ENCODE assay signal across 1 cellular context in genomic region chr4:152976466-152976761, GRCh38.
TF ChIP-seq lines count a peak whose summit lies in the region.

No MANE protein-coding gene starts in this region.

TF ChIP-seq in GM23338, 12 proteins besides CTCF, POLR2A, EP300 and RAD21 (continued from another document):
- TF ChIP-seq, protein P1, sequence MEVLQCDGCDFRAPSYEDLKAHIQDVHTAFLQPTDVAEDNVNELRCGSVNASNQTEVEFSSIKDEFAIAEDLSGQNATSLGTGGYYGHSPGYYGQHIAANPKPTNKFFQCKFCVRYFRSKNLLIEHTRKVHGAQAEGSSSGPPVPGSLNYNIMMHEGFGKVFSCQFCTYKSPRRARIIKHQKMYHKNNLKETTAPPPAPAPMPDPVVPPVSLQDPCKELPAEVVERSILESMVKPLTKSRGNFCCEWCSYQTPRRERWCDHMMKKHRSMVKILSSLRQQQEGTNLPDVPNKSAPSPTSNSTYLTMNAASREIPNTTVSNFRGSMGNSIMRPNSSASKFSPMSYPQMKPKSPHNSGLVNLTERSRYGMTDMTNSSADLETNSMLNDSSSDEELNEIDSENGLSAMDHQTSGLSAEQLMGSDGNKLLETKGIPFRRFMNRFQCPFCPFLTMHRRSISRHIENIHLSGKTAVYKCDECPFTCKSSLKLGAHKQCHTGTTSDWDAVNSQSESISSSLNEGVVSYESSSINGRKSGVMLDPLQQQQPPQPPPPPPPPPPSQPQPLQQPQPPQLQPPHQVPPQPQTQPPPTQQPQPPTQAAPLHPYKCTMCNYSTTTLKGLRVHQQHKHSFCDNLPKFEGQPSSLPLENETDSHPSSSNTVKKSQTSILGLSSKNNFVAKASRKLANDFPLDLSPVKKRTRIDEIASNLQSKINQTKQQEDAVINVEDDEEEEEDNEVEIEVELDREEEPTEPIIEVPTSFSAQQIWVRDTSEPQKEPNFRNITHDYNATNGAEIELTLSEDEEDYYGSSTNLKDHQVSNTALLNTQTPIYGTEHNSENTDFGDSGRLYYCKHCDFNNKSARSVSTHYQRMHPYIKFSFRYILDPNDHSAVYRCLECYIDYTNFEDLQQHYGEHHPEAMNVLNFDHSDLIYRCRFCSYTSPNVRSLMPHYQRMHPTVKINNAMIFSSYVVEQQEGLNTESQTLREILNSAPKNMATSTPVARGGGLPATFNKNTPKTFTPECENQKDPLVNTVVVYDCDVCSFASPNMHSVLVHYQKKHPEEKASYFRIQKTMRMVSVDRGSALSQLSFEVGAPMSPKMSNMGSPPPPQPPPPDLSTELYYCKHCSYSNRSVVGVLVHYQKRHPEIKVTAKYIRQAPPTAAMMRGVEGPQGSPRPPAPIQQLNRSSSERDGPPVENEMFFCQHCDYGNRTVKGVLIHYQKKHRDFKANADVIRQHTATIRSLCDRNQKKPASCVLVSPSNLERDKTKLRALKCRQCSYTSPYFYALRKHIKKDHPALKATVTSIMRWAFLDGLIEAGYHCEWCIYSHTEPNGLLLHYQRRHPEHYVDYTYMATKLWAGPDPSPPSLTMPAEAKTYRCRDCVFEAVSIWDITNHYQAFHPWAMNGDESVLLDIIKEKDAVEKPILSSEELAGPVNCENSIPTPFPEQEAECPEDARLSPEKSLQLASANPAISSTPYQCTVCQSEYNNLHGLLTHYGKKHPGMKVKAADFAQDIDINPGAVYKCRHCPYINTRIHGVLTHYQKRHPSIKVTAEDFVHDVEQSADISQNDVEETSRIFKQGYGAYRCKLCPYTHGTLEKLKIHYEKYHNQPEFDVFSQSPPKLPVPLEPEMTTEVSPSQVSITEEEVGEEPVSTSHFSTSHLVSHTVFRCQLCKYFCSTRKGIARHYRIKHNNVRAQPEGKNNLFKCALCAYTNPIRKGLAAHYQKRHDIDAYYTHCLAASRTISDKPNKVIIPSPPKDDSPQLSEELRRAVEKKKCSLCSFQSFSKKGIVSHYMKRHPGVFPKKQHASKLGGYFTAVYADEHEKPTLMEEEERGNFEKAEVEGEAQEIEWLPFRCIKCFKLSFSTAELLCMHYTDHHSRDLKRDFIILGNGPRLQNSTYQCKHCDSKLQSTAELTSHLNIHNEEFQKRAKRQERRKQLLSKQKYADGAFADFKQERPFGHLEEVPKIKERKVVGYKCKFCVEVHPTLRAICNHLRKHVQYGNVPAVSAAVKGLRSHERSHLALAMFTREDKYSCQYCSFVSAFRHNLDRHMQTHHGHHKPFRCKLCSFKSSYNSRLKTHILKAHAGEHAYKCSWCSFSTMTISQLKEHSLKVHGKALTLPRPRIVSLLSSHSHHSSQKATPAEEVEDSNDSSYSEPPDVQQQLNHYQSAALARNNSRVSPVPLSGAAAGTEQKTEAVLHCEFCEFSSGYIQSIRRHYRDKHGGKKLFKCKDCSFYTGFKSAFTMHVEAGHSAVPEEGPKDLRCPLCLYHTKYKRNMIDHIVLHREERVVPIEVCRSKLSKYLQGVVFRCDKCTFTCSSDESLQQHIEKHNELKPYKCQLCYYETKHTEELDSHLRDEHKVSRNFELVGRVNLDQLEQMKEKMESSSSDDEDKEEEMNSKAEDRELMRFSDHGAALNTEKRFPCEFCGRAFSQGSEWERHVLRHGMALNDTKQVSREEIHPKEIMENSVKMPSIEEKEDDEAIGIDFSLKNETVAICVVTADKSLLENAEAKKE (CRISPR knock-in tag; IDR thresholded peaks at IDR 0.05) = no peak
- TF ChIP-seq STAT1 (IDR thresholded peaks at IDR 0.05; ENCODE audit: unreplicated experiment) = no peak
- TF ChIP-seq POLR2AphosphoS5 (IDR thresholded peaks at IDR 0.05; ENCODE audit: low read depth) = no peak
- no peak for TF ChIP-seq NANOG (IDR thresholded peaks at IDR 0.05; ENCODE audit: borderline replicate concordance)
- no peak for TF ChIP-seq ZNF114 (CRISPR knock-in tag; IDR thresholded peaks at IDR 0.05)
